ENCODE assay signal across 8 cellular contexts in the genomic region with DNA sequence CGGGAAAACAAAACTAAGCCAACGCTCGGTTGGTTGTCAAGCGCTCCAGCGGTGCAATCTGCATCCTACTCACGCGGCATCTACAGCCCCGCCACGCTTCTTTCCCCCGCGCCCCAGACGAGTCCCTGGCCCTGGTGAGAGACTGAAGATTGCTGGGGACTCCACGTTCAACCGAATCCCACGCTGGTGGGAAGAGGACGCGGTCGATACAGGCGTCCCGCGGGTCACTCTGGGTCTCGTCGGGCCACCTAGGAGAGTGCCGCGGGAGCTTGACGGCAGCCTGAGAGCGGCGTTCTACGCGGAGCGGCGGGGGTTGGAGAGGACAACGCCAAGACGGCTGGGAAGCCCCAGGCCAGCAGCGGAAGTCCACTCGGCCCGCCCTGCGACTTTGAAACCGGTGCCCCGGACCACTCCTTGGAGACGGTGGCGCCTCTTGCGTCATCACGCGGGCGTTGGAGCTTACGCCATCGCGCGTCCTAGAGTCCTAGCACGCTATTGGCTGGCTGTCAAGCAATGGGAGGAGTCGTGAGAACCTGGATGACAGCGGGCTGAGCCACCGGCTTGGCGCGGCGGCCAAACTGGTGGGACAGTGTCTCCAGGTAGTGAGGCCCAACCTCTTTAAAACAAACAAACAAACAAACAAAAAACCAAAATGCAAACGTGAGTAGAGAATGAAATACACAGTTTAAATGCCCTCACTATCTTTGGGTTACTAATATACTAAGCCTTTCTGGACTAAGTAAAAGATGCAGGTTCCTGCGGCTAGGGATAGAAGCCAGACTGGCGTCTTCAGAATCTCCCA. TPM values are rescaled to one million over a fixed set of nuclear protein-coding genes. Genes with fewer than 3 reads are reported as not detected.
A peak's percentile ranks its signal among the peaks of the same experiment; 100 is the strongest.
DNase-seq lines count a peak whose midpoint lies in the region; ATAC-seq and TF ChIP-seq lines count a peak whose summit lies in the region.

TSS of gene SCLT1 (minus strand) at position 367 of the 802 bp plus-strand sequence. CDS start 436 bp downstream, outside the sequence.

- peak; percentile 96 for TF ChIP-seq POLR2A in GM18951 (IDR thresholded peaks at IDR 0.05; ENCODE audit: extremely low read depth, insufficient read depth, insufficient read length)
- peak in 2 of 3 donors; percentile 75 to 85 for TF ChIP-seq POLR2A in spleen (IDR thresholded peaks at IDR 0.05)

- CTCF ChIA-PET in activated B cell treated with CpG ODN at 0.5 μM for 24 hours (lab: Charles Lee): interaction anchor here (1.2 kb wide), 1 partner anchor 284 kb away, joined by 3 read pairs; no protein-coding TSS in a partner anchor

- in situ Hi-C loops in GM18951 (cut with MboI; ENCODE audit: low sequenced_read_pairs, unreplicated experiment): no loop called here

- POLR2A ChIA-PET in activated B cell treated with CpG ODN at 0.5 μM for 24 hours (lab: Charles Lee): interaction anchor here (0.6 to 2.1 kb wide), 9 partner anchors 11 to 1128 kb away, joined by 3 to 15 read pairs (median 6); partner anchors contain the start of genes ABHD18, JADE1, LARP1B and MFSD8

- H3K27me3 Mint-ChIP-seq in activated B cell treated with CpG ODN at 0.5 μM for 24 hours: no peaks in the 10 kb centered on the region

- H3K4me3 Mint-ChIP-seq in activated B cell treated with CpG ODN at 0.5 μM for 24 hours: no peak within 1 kb of the TSS

- H3K4me3 ChIP-seq in spleen: peak within 1 kb of the TSS; percentile 57 to 86 (median 73)

- no peaks in the 10 kb centered on the region for H3K9me3 Mint-ChIP-seq in activated B cell treated with CpG ODN at 0.5 μM for 24 hours

- H3K9me3 ChIP-seq in spleen: no peaks in the 10 kb centered on the region

- peaks cover 45% of the 10 kb centered on the region for H3K4me1 Mint-ChIP-seq in activated B cell treated with CpG ODN at 0.5 μM for 24 hours

- intact Hi-C loops in activated B cell treated with CpG ODN at 0.5 μM for 24 hours (cut with micrococcal nuclease) (loop anchor here (1.0 to 2.0 kb wide), 6 partner anchors 177 to 1213 kb away; partner anchors contain the start of genes ABHD18, LARP1B, MFSD8 and PLK4), spleen (cut with DNase I; ENCODE audit: low total_unique reads) (no loop called here)

- H3K36me3 Mint-ChIP-seq in activated B cell treated with CpG ODN at 0.5 μM for 24 hours (ENCODE audit: low read depth): peaks cover 4% of the 10 kb centered on the region

- DNase-seq in AG08395 (ENCODE audit: low spot score): peak; percentile 97
- DNase-seq in NCI-H345 (lab: John Stamatoyannopoulos, UW): peak; percentile 90
- DNase-seq in activated B cell treated with CpG ODN at 0.5 μM for 24 hours: peak; percentile 94
- DNase-seq in caudate nucleus (lab: John Stamatoyannopoulos, UW): peak; percentile 35 to 99 (median 94)
- DNase-seq in inferior parietal cortex (ENCODE audit: extremely low spot score): peak; percentile 99
- DNase-seq in spleen: peak; percentile 100

- no peak within 1 kb of the TSS for H3K27ac Mint-ChIP-seq in activated B cell treated with CpG ODN at 0.5 μM for 24 hours

- WGBS in spleen, 5 donors: 0 to 1% (median 1%) methylated on average over 60 of the region's 60 CpGs

- TF ChIP-seq CTCF in activated B cell treated with CpG ODN at 0.5 μM for 24 hours (IDR thresholded peaks at IDR 0.05) (no peak), spleen (IDR thresholded peaks at IDR 0.05 in 8 of 11, conservative IDR thresholded peaks at IDR 0.05 in 3 of 11) (peak in 3 of 11 experiments; percentile 24 to 36 (median 29))

- peak; percentile 96 for ATAC-seq in HG03196 (IDR thresholded peaks at IDR 0.05; ENCODE audit: unreplicated experiment)
- peak; percentile 92 for ATAC-seq in activated B cell treated with CpG ODN at 0.5 μM for 24 hours (ENCODE audit: low read depth)

- no peaks in the 10 kb centered on the region for H3K27me3 ChIP-seq in spleen (replicated peaks in 1 of 7)

- H3K36me3 ChIP-seq in spleen: no peaks in the 10 kb centered on the region

- H3K27ac ChIP-seq in caudate nucleus (ENCODE audit: low read depth, low read length) (peak within 1 kb of the TSS; percentile 95), spleen (peak within 1 kb of the TSS; percentile 96 to 100 (median 97))

- peaks cover 17 to 84% (median 65%) of the 10 kb centered on the region in 6 donors for H3K4me1 ChIP-seq in spleen

RNA-seq across cellular contexts. Expression of gene SCLT1, which starts in this region (rescaled TPM):
- total RNA-seq in activated B cell treated with CpG ODN at 0.5 μM for 24 hours (24.5 and 25.0 TPM in 2 replicates), spleen (10 to 100 TPM; 27.2 to 43.7 (median 37.3) TPM)
- 1 to 10 TPM; 6.7 to 8.5 (median 7.5) TPM for polyA plus RNA-seq in spleen

Comparison
In these comparisons a context has a peak if more than half of its experiments do, and no peak if none do; other contexts are left out.
1. Peak in every context shown above with its lines: DNase-seq, ATAC-seq, H3K4me3 ChIP-seq and H3K27ac ChIP-seq.